In genomic region chr18:23354625-23355024, GRCh38 we compare ENCODE assay signal across 1 cellular context.
TF ChIP-seq lines count a peak whose summit lies in the region.

No MANE protein-coding gene starts in this region.

TF ChIP-seq in K562, 482 proteins besides CTCF, POLR2A, EP300 and RAD21 (continued from another document and continues in another):
- TF ChIP-seq, protein P1, sequence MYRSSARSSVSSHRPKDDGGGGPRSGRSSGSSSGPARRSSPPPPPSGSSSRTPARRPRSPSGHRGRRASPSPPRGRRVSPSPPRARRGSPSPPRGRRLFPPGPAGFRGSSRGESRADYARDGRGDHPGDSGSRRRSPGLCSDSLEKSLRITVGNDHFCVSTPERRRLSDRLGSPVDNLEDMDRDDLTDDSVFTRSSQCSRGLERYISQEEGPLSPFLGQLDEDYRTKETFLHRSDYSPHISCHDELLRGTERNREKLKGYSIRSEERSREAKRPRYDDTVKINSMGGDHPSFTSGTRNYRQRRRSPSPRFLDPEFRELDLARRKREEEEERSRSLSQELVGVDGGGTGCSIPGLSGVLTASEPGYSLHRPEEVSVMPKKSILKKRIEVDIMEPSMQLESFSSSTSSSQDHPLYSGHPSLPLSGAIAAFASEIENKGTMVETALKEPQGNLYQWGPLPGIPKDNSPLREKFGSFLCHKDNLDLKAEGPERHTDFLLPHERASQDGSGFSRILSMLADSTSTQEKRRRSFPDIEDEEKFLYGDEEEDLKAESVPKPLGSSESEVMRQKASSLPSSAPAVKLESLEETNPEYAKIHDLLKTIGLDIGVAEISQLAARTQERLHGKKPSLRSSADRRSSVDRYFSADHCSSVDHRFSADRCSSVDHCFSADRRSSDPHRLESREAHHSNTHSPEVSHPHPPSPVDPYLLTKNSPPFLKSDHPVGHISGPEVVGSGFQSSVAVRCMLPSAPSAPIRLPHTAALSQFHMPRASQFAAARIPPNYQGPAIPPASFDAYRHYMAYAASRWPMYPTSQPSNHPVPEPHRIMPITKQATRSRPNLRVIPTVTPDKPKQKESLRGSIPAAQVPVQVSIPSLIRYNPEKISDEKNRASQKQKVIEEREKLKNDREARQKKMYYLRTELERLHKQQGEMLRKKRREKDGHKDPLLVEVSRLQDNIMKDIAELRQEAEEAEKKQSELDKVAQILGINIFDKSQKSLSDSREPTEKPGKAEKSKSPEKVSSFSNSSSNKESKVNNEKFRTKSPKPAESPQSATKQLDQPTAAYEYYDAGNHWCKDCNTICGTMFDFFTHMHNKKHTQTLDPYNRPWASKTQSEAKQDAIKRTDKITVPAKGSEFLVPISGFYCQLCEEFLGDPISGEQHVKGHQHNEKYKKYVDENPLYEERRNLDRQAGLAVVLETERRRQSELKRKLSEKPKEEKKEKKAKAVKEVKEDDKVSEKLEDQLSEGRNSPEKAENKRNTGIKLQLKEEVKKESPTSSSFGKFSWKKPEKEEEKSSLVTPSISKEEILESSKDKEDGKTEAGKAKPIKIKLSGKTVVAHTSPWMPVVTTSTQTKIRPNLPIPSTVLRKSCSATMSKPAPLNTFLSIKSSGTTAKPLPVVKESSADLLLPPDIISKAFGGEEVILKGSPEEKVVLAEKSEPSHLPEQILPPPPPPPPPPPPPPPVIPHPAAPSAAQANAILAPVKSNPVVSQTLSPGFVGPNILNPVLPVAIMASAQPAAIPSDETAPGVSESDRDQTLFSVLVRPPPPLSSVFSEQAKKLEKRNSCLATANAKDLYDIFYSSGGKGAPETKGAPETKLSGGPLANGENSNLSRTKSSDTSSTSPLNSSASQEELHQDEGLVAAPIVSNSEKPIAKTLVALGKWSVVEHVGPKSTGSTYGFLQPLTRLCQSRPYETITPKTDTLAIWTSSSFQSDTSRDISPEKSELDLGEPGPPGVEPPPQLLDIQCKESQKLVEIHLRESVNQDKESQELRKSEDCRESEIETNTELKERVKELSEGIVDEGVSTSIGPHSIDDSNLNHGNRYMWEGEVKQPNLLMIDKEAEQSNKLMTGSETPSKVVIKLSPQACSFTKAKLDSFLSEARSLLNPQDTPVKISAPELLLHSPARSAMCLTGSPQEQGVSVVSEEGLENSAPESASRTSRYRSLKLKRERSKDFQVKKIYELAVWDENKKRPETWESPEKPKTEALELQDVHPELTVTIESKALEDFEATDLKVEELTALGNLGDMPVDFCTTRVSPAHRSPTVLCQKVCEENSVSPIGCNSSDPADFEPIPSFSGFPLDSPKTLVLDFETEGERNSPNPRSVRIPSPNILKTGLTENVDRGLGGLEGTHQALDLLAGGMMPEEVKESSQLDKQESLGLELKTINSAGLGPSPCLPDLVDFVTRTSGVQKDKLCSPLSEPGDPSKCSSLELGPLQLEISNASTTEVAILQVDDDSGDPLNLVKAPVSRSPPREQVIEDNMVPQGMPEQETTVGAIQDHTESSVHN (IDR thresholded peaks at IDR 0.05; ENCODE audit: borderline replicate concordance in 1 of 2, low read depth in 1 of 2): no peak
- no peak for TF ChIP-seq ZNF175 (CRISPR knock-in tag; IDR thresholded peaks at IDR 0.05; ENCODE audit: low read depth)
- no peak for TF ChIP-seq ZNF830 (CRISPR knock-in tag; IDR thresholded peaks at IDR 0.05)
- TF ChIP-seq EHMT2 (IDR thresholded peaks at IDR 0.05): 0 out of 2 replicates have a peak, but pooled peaks have one; percentile 14
- no peak for TF ChIP-seq ZNF79 (CRISPR knock-in tag; IDR thresholded peaks at IDR 0.05; ENCODE audit: low read depth)
- no peak for TF ChIP-seq ZNF407 (IDR thresholded peaks at IDR 0.05; ENCODE audit: low read depth)
- TF ChIP-seq, protein P2, sequence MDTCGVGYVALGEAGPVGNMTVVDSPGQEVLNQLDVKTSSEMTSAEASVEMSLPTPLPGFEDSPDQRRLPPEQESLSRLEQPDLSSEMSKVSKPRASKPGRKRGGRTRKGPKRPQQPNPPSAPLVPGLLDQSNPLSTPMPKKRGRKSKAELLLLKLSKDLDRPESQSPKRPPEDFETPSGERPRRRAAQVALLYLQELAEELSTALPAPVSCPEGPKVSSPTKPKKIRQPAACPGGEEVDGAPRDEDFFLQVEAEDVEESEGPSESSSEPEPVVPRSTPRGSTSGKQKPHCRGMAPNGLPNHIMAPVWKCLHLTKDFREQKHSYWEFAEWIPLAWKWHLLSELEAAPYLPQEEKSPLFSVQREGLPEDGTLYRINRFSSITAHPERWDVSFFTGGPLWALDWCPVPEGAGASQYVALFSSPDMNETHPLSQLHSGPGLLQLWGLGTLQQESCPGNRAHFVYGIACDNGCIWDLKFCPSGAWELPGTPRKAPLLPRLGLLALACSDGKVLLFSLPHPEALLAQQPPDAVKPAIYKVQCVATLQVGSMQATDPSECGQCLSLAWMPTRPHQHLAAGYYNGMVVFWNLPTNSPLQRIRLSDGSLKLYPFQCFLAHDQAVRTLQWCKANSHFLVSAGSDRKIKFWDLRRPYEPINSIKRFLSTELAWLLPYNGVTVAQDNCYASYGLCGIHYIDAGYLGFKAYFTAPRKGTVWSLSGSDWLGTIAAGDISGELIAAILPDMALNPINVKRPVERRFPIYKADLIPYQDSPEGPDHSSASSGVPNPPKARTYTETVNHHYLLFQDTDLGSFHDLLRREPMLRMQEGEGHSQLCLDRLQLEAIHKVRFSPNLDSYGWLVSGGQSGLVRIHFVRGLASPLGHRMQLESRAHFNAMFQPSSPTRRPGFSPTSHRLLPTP (IDR thresholded peaks at IDR 0.05; ENCODE audit: borderline replicate concordance, extremely low read depth, insufficient read length): no peak
- no peak for TF ChIP-seq CBFB (CRISPR knock-in tag; IDR thresholded peaks at IDR 0.05)
- TF ChIP-seq REST (CRISPR knock-in tag; IDR thresholded peaks at IDR 0.05; ENCODE audit: low read depth): no peak
- no peak for TF ChIP-seq SMAD3 (CRISPR knock-in tag; conservative IDR thresholded peaks at IDR 0.05)
- no peak for TF ChIP-seq CHCHD3 (CRISPR knock-in tag; IDR thresholded peaks at IDR 0.05)
- TF ChIP-seq, protein P3, sequence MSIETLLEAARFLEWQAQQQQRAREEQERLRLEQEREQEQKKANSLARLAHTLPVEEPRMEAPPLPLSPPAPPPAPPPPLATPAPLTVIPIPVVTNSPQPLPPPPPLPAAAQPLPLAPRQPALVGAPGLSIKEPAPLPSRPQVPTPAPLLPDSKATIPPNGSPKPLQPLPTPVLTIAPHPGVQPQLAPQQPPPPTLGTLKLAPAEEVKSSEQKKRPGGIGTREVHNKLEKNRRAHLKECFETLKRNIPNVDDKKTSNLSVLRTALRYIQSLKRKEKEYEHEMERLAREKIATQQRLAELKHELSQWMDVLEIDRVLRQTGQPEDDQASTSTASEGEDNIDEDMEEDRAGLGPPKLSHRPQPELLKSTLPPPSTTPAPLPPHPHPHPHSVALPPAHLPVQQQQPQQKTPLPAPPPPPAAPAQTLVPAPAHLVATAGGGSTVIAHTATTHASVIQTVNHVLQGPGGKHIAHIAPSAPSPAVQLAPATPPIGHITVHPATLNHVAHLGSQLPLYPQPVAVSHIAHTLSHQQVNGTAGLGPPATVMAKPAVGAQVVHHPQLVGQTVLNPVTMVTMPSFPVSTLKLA (conservative IDR thresholded peaks at IDR 0.05): no peak
- no peak for TF ChIP-seq SOX6 (IDR thresholded peaks at IDR 0.05)
- TF ChIP-seq MAFG (tag; conservative IDR thresholded peaks at IDR 0.05): no peak
- TF ChIP-seq PTRF (tag; IDR thresholded peaks at IDR 0.05): no peak
- TF ChIP-seq POLR3A (IDR thresholded peaks at IDR 0.05; ENCODE audit: borderline replicate concordance, extremely low read depth, insufficient read depth, insufficient read length): no peak
- TF ChIP-seq SREBF2 (CRISPR knock-in tag; IDR thresholded peaks at IDR 0.05): no peak
- TF ChIP-seq, protein P4, sequence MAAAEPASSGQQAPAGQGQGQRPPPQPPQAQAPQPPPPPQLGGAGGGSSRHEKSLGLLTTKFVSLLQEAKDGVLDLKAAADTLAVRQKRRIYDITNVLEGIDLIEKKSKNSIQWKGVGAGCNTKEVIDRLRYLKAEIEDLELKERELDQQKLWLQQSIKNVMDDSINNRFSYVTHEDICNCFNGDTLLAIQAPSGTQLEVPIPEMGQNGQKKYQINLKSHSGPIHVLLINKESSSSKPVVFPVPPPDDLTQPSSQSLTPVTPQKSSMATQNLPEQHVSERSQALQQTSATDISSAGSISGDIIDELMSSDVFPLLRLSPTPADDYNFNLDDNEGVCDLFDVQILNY (CRISPR knock-in tag; IDR thresholded peaks at IDR 0.05): no peak
- no peak for TF ChIP-seq HDAC1 (IDR thresholded peaks at IDR 0.05)
- no peak for TF ChIP-seq BRF1 (IDR thresholded peaks at IDR 0.05; ENCODE audit: borderline replicate concordance, extremely low read depth, insufficient read length)
- TF ChIP-seq TSC22D4 (tag; IDR thresholded peaks at IDR 0.05): no peak
- no peak for TF ChIP-seq ZNF740 (CRISPR knock-in tag; IDR thresholded peaks at IDR 0.05)
- TF ChIP-seq ZNF740 (tag; IDR thresholded peaks at IDR 0.05): no peak
- no peak for TF ChIP-seq POLR2AphosphoS2 (IDR thresholded peaks at IDR 0.05; ENCODE audit: low read length)
